Comparison of ENCODE assay signal across 18 cellular contexts in the genomic region with DNA sequence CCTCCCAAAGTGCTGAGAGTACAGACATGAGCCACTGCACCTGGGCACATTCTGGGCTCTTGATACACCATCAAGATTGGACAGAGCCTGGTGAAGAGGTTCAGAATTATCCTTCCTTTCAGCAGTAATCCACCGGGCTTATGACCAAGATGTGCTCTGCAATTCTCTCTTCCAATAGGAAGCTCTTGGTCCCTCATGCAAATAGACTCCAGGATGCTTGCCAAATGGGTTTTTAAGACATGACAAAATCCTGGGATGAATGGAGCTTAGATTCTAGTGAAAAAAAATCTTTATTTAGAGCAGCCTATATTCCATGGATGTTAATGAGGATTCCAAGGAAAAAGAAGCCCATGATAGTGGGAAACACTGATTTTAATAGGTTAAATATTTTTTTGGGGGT.
"Had no signal": no experiment of that assay in that cellular context is flagged by ENCODE, and none has a peak within 500 bp of the region (broad histone marks: within the 10 kb centered on the region; RNA-seq: fewer than 3 reads in every experiment).

No MANE protein-coding gene starts in this region.

- H3K36me3 ChIP-seq: MG63 had no signal

- H3K4me3 ChIP-seq: MG63 had no signal

- DNase-seq: IMR-90, Karpas-422, KG1, MG63, NCI-H1092 treated with DMSO at 0.1 percent for 48 hours, NCI-H1436, NCI-H187, NCI-H2029, NCI-H2081 treated with DMSO at 0.1 percent for 48 hours, NCI-H2227 treated with DMSO at 0.1 percent for 48 hours, NCI-H524, NCI-H526 treated with DMSO at 0.1 percent for 48 hours, NCI-H748 treated with DMSO at 0.1 percent for 48 hours, SHP77, SK-N-SH, T-helper 1 cell had no signal

- ATAC-seq: HepG2 had no signal

- FAIRE-seq: HepG2, RCC 7860 had no signal
